8 cellular contexts compared by ENCODE assay signal in genomic region chrY:13479828-13480227, GRCh38. TPM values are rescaled to one million over a fixed set of nuclear protein-coding genes. Genes with fewer than 3 reads are reported as not detected.
A peak's percentile ranks its signal among the peaks of the same experiment; 100 is the strongest.
DNase-seq lines count a peak whose midpoint lies in the region; ATAC-seq and TF ChIP-seq lines count a peak whose summit lies in the region.

UTY (minus strand) TSS chrY:13480033; CDS start chrY:13479665, 368 bp downstream.

- H3K4me1 ChIP-seq in CD8-positive, alpha-beta T cell (ENCODE audit: insufficient read depth, low read length) = peaks cover 19% of the 10 kb centered on the region
- no peaks in the 10 kb centered on the region for H3K4me1 ChIP-seq in effector memory CD4-positive, alpha-beta T cell (ENCODE audit: control insufficient read depth, insufficient read depth, low read length, poor library complexity, severe bottlenecking)

- POLR2A ChIA-PET in CD8-positive, alpha-beta T cell (lab: Charles Lee) = interaction anchor here (1.0 to 2.1 kb wide), 2 partner anchors 42 to 224 kb away, joined by 7 to 26 read pairs; partner anchors contain the start of gene TMSB4Y

- peak within 1 kb of the TSS; percentile 97 for H3K27ac Mint-ChIP-seq in CD8-positive, alpha-beta T cell

- H3K27ac ChIP-seq in CD8-positive, alpha-beta T cell (ENCODE audit: low read depth, low read length) = peak within 1 kb of the TSS; percentile 99
- H3K27ac ChIP-seq in effector memory CD4-positive, alpha-beta T cell (ENCODE audit: insufficient read depth, low read length, poor library complexity, severe bottlenecking) = peak within 1 kb of the TSS; percentile 94

- H3K27me3 Mint-ChIP-seq in CD8-positive, alpha-beta T cell (ENCODE audit: low read depth) = no peaks in the 10 kb centered on the region

- H3K27me3 ChIP-seq in CD8-positive, alpha-beta T cell (ENCODE audit: insufficient read depth, low read length) = no peaks in the 10 kb centered on the region
- H3K27me3 ChIP-seq in effector memory CD4-positive, alpha-beta T cell (replicated peaks; ENCODE audit: control insufficient read depth, insufficient read depth, low read length, poor library complexity, severe bottlenecking) = no peaks in the 10 kb centered on the region

- H3K4me1 Mint-ChIP-seq in CD8-positive, alpha-beta T cell (ENCODE audit: low read depth) = peaks cover 25% of the 10 kb centered on the region

- TF ChIP-seq CTCF in CD8-positive, alpha-beta T cell (IDR thresholded peaks at IDR 0.05) = no peak

- H3K36me3 Mint-ChIP-seq in CD8-positive, alpha-beta T cell = peaks cover 34% of the 10 kb centered on the region

- intact Hi-C loops in CD8-positive, alpha-beta T cell (cut with DNase I, micrococcal nuclease) = loop anchor here (1.0 to 10.0 kb wide), 6 partner anchors 41 to 1945 kb away; partner anchors contain the start of genes TMSB4Y (in 2 of the 2) and DDX3Y (in 1 of the 2)

- ATAC-seq in CD8-positive, alpha-beta T cell = peak; percentile 80
- peak; percentile 94 for ATAC-seq in HG02938 (IDR thresholded peaks at IDR 0.05; ENCODE audit: unreplicated experiment)
- no peak for ATAC-seq in HG02852 (IDR thresholded peaks at IDR 0.05; ENCODE audit: unreplicated experiment)

- no peaks in the 10 kb centered on the region for H3K9me3 ChIP-seq in CD8-positive, alpha-beta T cell (ENCODE audit: low read length)
- no peaks in the 10 kb centered on the region for H3K9me3 ChIP-seq in effector memory CD4-positive, alpha-beta T cell (ENCODE audit: control insufficient read depth, low read length)

- peak in 5 of 7 experiments; percentile 41 to 81 (median 58) for DNase-seq in CD8-positive, alpha-beta T cell
- DNase-seq in T-helper 1 cell = peak in 4 of 5 donors; percentile 40 to 69 (median 60)
- DNase-seq in effector memory CD4-positive, alpha-beta T cell = peak in 2 of 3 donors; percentile 46 to 70
- DNase-seq in nucleus accumbens (lab: John Stamatoyannopoulos, UW) = peak in 31 of 56 donors; percentile 4 to 92 (median 75)
- no peak for DNase-seq in dedifferentiated amniotic fluid mesenchymal stem cell (ENCODE audit: extremely low spot score)
- no peak for DNase-seq in NCI-H345 (lab: John Stamatoyannopoulos, UW)

- H3K4me3 ChIP-seq in CD8-positive, alpha-beta T cell (ENCODE audit: low read depth, low read length) = peak within 1 kb of the TSS; percentile 80
- H3K4me3 ChIP-seq in effector memory CD4-positive, alpha-beta T cell (ENCODE audit: insufficient read depth, low read depth, low read length, poor library complexity, severe bottlenecking) = peak within 1 kb of the TSS; percentile 54

- peak within 1 kb of the TSS; percentile 95 for H3K4me3 Mint-ChIP-seq in CD8-positive, alpha-beta T cell

- no peaks in the 10 kb centered on the region for H3K9me3 Mint-ChIP-seq in CD8-positive, alpha-beta T cell

- no peaks in the 10 kb centered on the region for H3K36me3 ChIP-seq in CD8-positive, alpha-beta T cell (ENCODE audit: insufficient read depth, low read length)
- H3K36me3 ChIP-seq in effector memory CD4-positive, alpha-beta T cell (ENCODE audit: control insufficient read depth, insufficient read depth, low read length) = no peaks in the 10 kb centered on the region

- CTCF ChIA-PET in CD8-positive, alpha-beta T cell (lab: Charles Lee) = interaction anchor here (1.0 kb wide), 1 partner anchor 224 kb away, joined by 3 read pairs; the partner anchor contains the start of gene TMSB4Y

RNA-seq across cellular contexts. Expression of gene UTY, which starts in this region (rescaled TPM):
- total RNA-seq in CD8-positive, alpha-beta T cell = 10 to 100 TPM; 71.2 to 78.7 TPM

Comparison
In these comparisons a context has a peak if more than half of its experiments do, and no peak if none do; other contexts are left out.
1. DNase-seq: peak in CD8-positive, alpha-beta T cell (5 of 7), T-helper 1 cell (4 of 5), effector memory CD4-positive, alpha-beta T cell (2 of 3) and nucleus accumbens (31 of 56); none in dedifferentiated amniotic fluid mesenchymal stem cell (single experiment) and NCI-H345 (single experiment).